Comparison of ENCODE assay signal across 16 cellular contexts in genomic region chr2:173240083-173240482, GRCh38.
A peak's percentile ranks its signal among the peaks of the same experiment; 100 is the strongest.
DNase-seq lines count a peak whose midpoint lies in the region; ATAC-seq lines count a peak whose summit lies in the region.
"Had no signal": no experiment of that assay in that cellular context is flagged by ENCODE, and none has a peak within 500 bp of the region (broad histone marks: within the 10 kb centered on the region; RNA-seq: fewer than 3 reads in every experiment).

No MANE protein-coding gene starts in this region.

- H3K9me3 Mint-ChIP-seq in stimulated activated naive CD8-positive, alpha-beta T cell treated with anti-CD3 and anti-CD28 coated beads, Interleukin-15, amount 100 ng/mL, for 72 hours: no peaks in the 10 kb centered on the region
- H3K9me3 Mint-ChIP-seq: naive B cell had no signal

- peaks cover 19% of the 10 kb centered on the region for H3K27me3 Mint-ChIP-seq in stimulated activated naive CD8-positive, alpha-beta T cell treated with anti-CD3 and anti-CD28 coated beads, Interleukin-15, amount 100 ng/mL, for 72 hours
- H3K27me3 Mint-ChIP-seq: activated naive CD8-positive, alpha-beta T cell; naive B cell had no signal

- DNase-seq in stimulated activated naive CD8-positive, alpha-beta T cell treated with anti-CD3 and anti-CD28 coated beads, Interleukin-15, amount 100 ng/mL, for 72 hours: no peak
- DNase-seq in COLO668 (lab: John Stamatoyannopoulos, UW; ENCODE audit: unreplicated experiment): no peak
- DNase-seq in A172 (ENCODE audit: low spot score): no peak
- DNase-seq: activated CD4-positive, alpha-beta T cell treated with anti-CD3 and anti-CD28 coated beads, Interleukin-2, amount 50 U/mL, for 1 hour; COR-L47; glutamatergic neuron; naive B cell; NCI-H2081 treated with DMSO at 0.1 percent for 48 hours; NCI-H774; posterior cingulate gyrus had no signal

- H3K4me1 Mint-ChIP-seq in stimulated activated naive CD8-positive, alpha-beta T cell treated with anti-CD3 and anti-CD28 coated beads, Interleukin-15, amount 100 ng/mL, for 72 hours: peaks cover 11% of the 10 kb centered on the region
- H3K4me1 Mint-ChIP-seq: naive B cell had no signal

- no peak overlapping the region for H3K4me3 Mint-ChIP-seq in stimulated activated naive CD8-positive, alpha-beta T cell treated with anti-CD3 and anti-CD28 coated beads, Interleukin-15, amount 100 ng/mL, for 72 hours
- H3K4me3 Mint-ChIP-seq: activated naive CD8-positive, alpha-beta T cell; naive B cell had no signal

- H3K27ac Mint-ChIP-seq in stimulated activated naive CD8-positive, alpha-beta T cell treated with anti-CD3 and anti-CD28 coated beads, Interleukin-15, amount 100 ng/mL, for 72 hours: no peak overlapping the region
- H3K27ac Mint-ChIP-seq: activated naive CD8-positive, alpha-beta T cell had no signal

- ATAC-seq in GM18519 (IDR thresholded peaks at IDR 0.05; ENCODE audit: low FRiP score, unreplicated experiment) (peak; percentile 10), GM19467 (IDR thresholded peaks at IDR 0.05; ENCODE audit: unreplicated experiment) (peak; percentile 21), HG02759 (IDR thresholded peaks at IDR 0.05; ENCODE audit: unreplicated experiment) (peak; percentile 26), HG03196 (IDR thresholded peaks at IDR 0.05; ENCODE audit: unreplicated experiment) (peak; percentile 18), GM18870 (IDR thresholded peaks at IDR 0.05; ENCODE audit: unreplicated experiment) (no peak)
- no peak for ATAC-seq in stimulated activated naive CD8-positive, alpha-beta T cell treated with anti-CD3 and anti-CD28 coated beads, Interleukin-15, amount 100 ng/mL, for 72 hours

Comparison
In these comparisons a context has a peak if more than half of its experiments do, and no peak if none do; other contexts are left out.
1. ATAC-seq: peak in GM18519 (single experiment), GM19467 (single experiment), HG02759 (single experiment) and HG03196 (single experiment); none in stimulated activated naive CD8-positive, alpha-beta T cell treated with anti-CD3 and anti-CD28 coated beads, Interleukin-15, amount 100 ng/mL, for 72 hours (single experiment) and GM18870 (single experiment).